ENCODE assay signal across 8 cellular contexts in the genomic region with DNA sequence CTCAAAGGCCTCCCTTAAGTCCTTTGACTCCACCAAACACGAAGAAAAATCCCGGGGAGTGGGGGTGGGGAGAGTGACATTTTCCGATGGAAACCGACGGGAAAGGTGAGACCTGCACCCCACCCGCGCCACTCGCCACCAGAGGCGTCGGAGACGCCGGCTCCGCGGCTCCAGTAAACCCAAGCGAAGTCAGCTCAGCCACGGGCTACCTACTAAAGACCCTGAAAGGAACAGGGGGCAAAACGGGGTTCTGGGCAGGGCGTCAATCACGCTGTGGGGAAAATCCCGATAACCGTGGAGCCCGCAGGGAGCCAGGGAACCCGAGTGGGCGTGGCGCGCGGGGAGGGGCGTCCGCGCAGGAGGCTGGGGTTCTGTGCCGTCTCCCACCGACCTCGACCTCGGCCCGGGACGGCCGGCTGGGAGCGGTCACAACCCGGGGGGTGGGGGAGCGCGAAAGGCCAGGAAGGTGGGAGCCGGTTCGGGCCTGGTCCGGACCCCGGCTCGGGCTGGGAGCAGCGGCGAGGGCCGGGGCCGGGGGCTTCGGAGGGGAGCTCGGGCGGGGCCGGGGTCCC. TPM values are rescaled to one million over a fixed set of nuclear protein-coding genes. Genes with fewer than 3 reads are reported as not detected.
DNase-seq lines count a peak whose midpoint lies in the region; ATAC-seq and TF ChIP-seq lines count a peak whose summit lies in the region.

No MANE protein-coding gene starts in this region.

- H3K4me3 ChIP-seq in coronary artery = peak overlapping the region; percentile 99
- H3K4me3 ChIP-seq in mesendoderm (ENCODE audit: low read length) = peak overlapping the region; percentile 97

- H3K4ac ChIP-seq in mesendoderm (ENCODE audit: low read depth, low read length) = peak overlapping the region; percentile 58

- no CpG with 5 or more reads among the region's 54 CpGs for WGBS in mesendoderm (ENCODE audit: extremely low coverage, insufficient coverage, low lambda C conversion rate)

- no peak overlapping the region for H2AK5ac ChIP-seq in mesendoderm (ENCODE audit: low read length)

- H4K8ac ChIP-seq in mesendoderm (ENCODE audit: low read depth, low read length) = peak overlapping the region; percentile 91

- H3K18ac ChIP-seq in mesendoderm (ENCODE audit: low read length) = peak overlapping the region; percentile 53

- ATAC-seq in HG03378 (IDR thresholded peaks at IDR 0.05; ENCODE audit: unreplicated experiment) = peak; percentile 25

- peaks cover 3% of the 10 kb centered on the region for H3K4me1 ChIP-seq in mesendoderm (ENCODE audit: control insufficient read depth, low read depth, low read length)

- H3K56ac ChIP-seq in mesendoderm (ENCODE audit: low read length) = peak overlapping the region; percentile 100

- H2BK15ac ChIP-seq in mesendoderm (replicated peaks; ENCODE audit: low read depth) = no peak overlapping the region

- no peak overlapping the region for H4K5ac ChIP-seq in mesendoderm (ENCODE audit: low read length)

- peaks cover 24% of the 10 kb centered on the region for H3K79me1 ChIP-seq in mesendoderm (ENCODE audit: low read length)

- H3K36me3 ChIP-seq in mesendoderm (ENCODE audit: control insufficient read depth, insufficient read depth, low read length) = peaks cover 8% of the 10 kb centered on the region

- DNase-seq in ACHN (peak; percentile 45), GM19238 (ENCODE audit: insufficient read length, low spot score) (peak; percentile 49), coronary artery (ENCODE audit: low spot score) (no peak), mesendoderm (peak; percentile 16), DMS153 treated with DMSO at 0.1 percent for 48 hours (lab: John Stamatoyannopoulos, UW; ENCODE audit: unreplicated experiment) (no peak)
- peak; percentile 26 for DNase-seq in activated CD4-positive, alpha-beta T cell treated with anti-CD3 and anti-CD28 coated beads for 1 hour
- peak; percentile 14 for DNase-seq in stimulated activated CD8-positive, alpha-beta memory T cell treated with anti-CD3 and anti-CD28 coated beads, Interleukin-7, amount 100 ng/mL, for 24 hours (ENCODE audit: low read depth)

- peak overlapping the region; percentile 99 for H3K9ac ChIP-seq in mesendoderm (ENCODE audit: low read length)

- in situ Hi-C loops in ACHN (cut with HindIII; ENCODE audit: low pct_ligation_motif_present, low pct_unique_long_range_greater_than_20kb, low sequenced_read_pairs) = no loop called here

- H3K23ac ChIP-seq in mesendoderm (ENCODE audit: low read length) = peak overlapping the region; percentile 99

- H2BK5ac ChIP-seq in mesendoderm (ENCODE audit: low read length) = no peak overlapping the region

- H2BK120ac ChIP-seq in mesendoderm (ENCODE audit: low read depth, low read length) = no peak overlapping the region

- peak overlapping the region; percentile 81 for H3K4me2 ChIP-seq in mesendoderm (ENCODE audit: low read length)

- TF ChIP-seq CTCF in coronary artery (IDR thresholded peaks at IDR 0.05) = no peak

- no peaks in the 10 kb centered on the region for H3K27me3 ChIP-seq in mesendoderm (ENCODE audit: insufficient read depth, low read length, poor library complexity)

- peaks cover 45% of the 10 kb centered on the region for H3K79me2 ChIP-seq in mesendoderm (ENCODE audit: control insufficient read depth, insufficient read depth, low read length)

- H3K27ac ChIP-seq in coronary artery = peak overlapping the region; percentile 95 to 99
- H3K27ac ChIP-seq in mesendoderm (ENCODE audit: low read depth, low read length) = peak overlapping the region; percentile 87

RNA-seq across cellular contexts. Expression of a gene that starts 0.6 kb away (rescaled TPM):
- 84.0 TPM for polyA plus RNA-seq in mesendoderm (2013, experiment 1 of 2)
- polyA plus RNA-seq in mesendoderm (2013, experiment 2 of 2) = 85.0 TPM

RNA-seq across cellular contexts. Expression of a gene that starts 50.8 kb away (rescaled TPM):
- polyA plus RNA-seq in mesendoderm (2013, experiment 1 of 2) = 1.3 TPM
- polyA plus RNA-seq in mesendoderm (2013, experiment 2 of 2) = 1.4 TPM

Comparison
In these comparisons a context has a peak if more than half of its experiments do, and no peak if none do; other contexts are left out.
1. DNase-seq: peak in ACHN (single experiment), GM19238 (single experiment), activated CD4-positive, alpha-beta T cell treated with anti-CD3 and anti-CD28 coated beads for 1 hour (single experiment), mesendoderm (single experiment) and stimulated activated CD8-positive, alpha-beta memory T cell treated with anti-CD3 and anti-CD28 coated beads, Interleukin-7, amount 100 ng/mL, for 24 hours (single experiment); none in coronary artery (single experiment) and DMS153 treated with DMSO at 0.1 percent for 48 hours (single experiment).